In genomic region chr3:30751610-30752299, GRCh38 we compare ENCODE assay signal across 9 cellular contexts.
DNase-seq lines count a peak whose midpoint lies in the region; ATAC-seq, FAIRE-seq and TF ChIP-seq lines count a peak whose summit lies in the region.
"Had no signal": no experiment of that assay in that cellular context is flagged by ENCODE, and none has a peak within 500 bp of the region (broad histone marks: within the 10 kb centered on the region; RNA-seq: fewer than 3 reads in every experiment).

No MANE protein-coding gene starts in this region.

- no peaks in the 10 kb centered on the region for H3K9me3 Mint-ChIP-seq in activated naive CD8-positive, alpha-beta T cell (ENCODE audit: low read depth)
- H3K9me3 Mint-ChIP-seq: T-helper 1 cell treated with Interleukin-12 subunit alpha and Interleukin-12 subunit beta and Interleukin-4 antibody, amounts not matched to agents 30 μg/mL and 1 μg/mL, for 36 hours had no signal

- H3K4me1 ChIP-seq in HCT116 (ENCODE audit: control insufficient read depth in 1 of 2, insufficient read depth in 2 of 2, low read length in 2 of 2): peaks cover 9 to 24% of the 10 kb centered on the region in 2 experiments; a peak in 3 of 4 replicates
- H3K4me1 ChIP-seq in keratinocyte (ENCODE audit: control insufficient read depth, extremely low read depth, insufficient read depth, low read length): peaks cover 14% of the 10 kb centered on the region

- H3K9me1 ChIP-seq in keratinocyte (ENCODE audit: control insufficient read depth, extremely low read depth, insufficient read depth, low read length): no peaks in the 10 kb centered on the region

- peak overlapping the region; percentile 86 for H2AFZ ChIP-seq in HCT116 (ENCODE audit: low read depth, low read length, poor library complexity, severe bottlenecking)
- no peak overlapping the region for H2AFZ ChIP-seq in keratinocyte (ENCODE audit: control insufficient read depth, low read length)

- peak overlapping the region; percentile 15 for H3K4me3 Mint-ChIP-seq in activated naive CD8-positive, alpha-beta T cell
- H3K4me3 Mint-ChIP-seq: T-helper 1 cell treated with Interleukin-12 subunit alpha and Interleukin-12 subunit beta and Interleukin-4 antibody, amounts not matched to agents 30 μg/mL and 1 μg/mL, for 36 hours had no signal

- H3K4me3 ChIP-seq in GM06990 (replicated peaks; ENCODE audit: low read depth, low read length) (no peak overlapping the region), HCT116 (replicated peaks in 1 of 2; ENCODE audit: low read depth in 1 of 2, low read length in 2 of 2) (no peak overlapping the region), keratinocyte (ENCODE audit: control insufficient read depth in 2 of 3, extremely low read depth in 1 of 3, insufficient read depth in 2 of 3, low read depth in 1 of 3, low read length in 3 of 3) (no peak overlapping the region)

- RAD21 ChIA-PET in HCT116 (lab: Charles Lee; ENCODE audit: low non-redundant PET in 1 of 2, low total read pairs in 2 of 2, uncharacterized antibody in 2 of 2, unreplicated experiment in 2 of 2): interaction anchor here (1.0 to 1.7 kb wide), 3 partner anchors 709 to 738 kb away, joined by 3 to 5 read pairs (median 3); no protein-coding TSS in a partner anchor

- dilution Hi-C loops in keratinocyte (cut with MboI; ENCODE audit: extremely low pct_ligation_motif_present, low sequenced_read_pairs): loop anchor here (25.0 kb wide), 1 partner anchor 386 kb away; no protein-coding TSS in a partner anchor

- in situ Hi-C loops in SK-MEL-5 (cut with HindIII; ENCODE audit: low pct_unique_long_range_greater_than_20kb, low sequenced_read_pairs): no loop called here

- no TSS peak for BruUV-seq in HCT116 (replicated peaks; lab: Mats Ljungman, UMichigan)

- POLR2A ChIA-PET in HCT116 (lab: Charles Lee): interaction anchor here (1.4 kb wide), 1 partner anchor 709 kb away, joined by 3 read pairs; no protein-coding TSS in a partner anchor

- no peaks in the 10 kb centered on the region for H3K27me3 Mint-ChIP-seq in activated naive CD8-positive, alpha-beta T cell

- H3K27me3 ChIP-seq in GM06990 (replicated peaks; ENCODE audit: control insufficient read depth, insufficient read depth, low read length): no peaks in the 10 kb centered on the region; the same call in 1 of the 2 replicates
- no peaks in the 10 kb centered on the region for H3K27me3 ChIP-seq in HCT116 (ENCODE audit: insufficient read depth, low read length)
- no peaks in the 10 kb centered on the region for H3K27me3 ChIP-seq in keratinocyte (ENCODE audit: control insufficient read depth, extremely low read depth, insufficient read depth, low read length)

- peak; percentile 71 for ATAC-seq in HCT116

- no peaks in the 10 kb centered on the region for H3K36me3 Mint-ChIP-seq in activated naive CD8-positive, alpha-beta T cell

- peaks cover 37% of the 10 kb centered on the region for H3K4me1 Mint-ChIP-seq in activated naive CD8-positive, alpha-beta T cell (ENCODE audit: low read depth)

- TF ChIP-seq POLR2A in HCT116 (IDR thresholded peaks at IDR 0.05; ENCODE audit: borderline replicate concordance, extremely low read depth, insufficient read depth, insufficient read length): no peak

- H3K9me2 ChIP-seq in HCT116 (ENCODE audit: insufficient read depth): no peaks in the 10 kb centered on the region

- no peaks in the 10 kb centered on the region for H4K20me1 ChIP-seq in HCT116 (ENCODE audit: insufficient read depth)
- no peaks in the 10 kb centered on the region for H4K20me1 ChIP-seq in keratinocyte (ENCODE audit: control insufficient read depth, extremely low read depth, insufficient read depth, low read length)

- H3K79me2 ChIP-seq in HCT116 (ENCODE audit: insufficient read depth, low read length) (no peaks in the 10 kb centered on the region), keratinocyte (ENCODE audit: control insufficient read depth, insufficient read depth, low read length) (no peaks in the 10 kb centered on the region)

- H3K36me3 ChIP-seq in GM06990 (ENCODE audit: control insufficient read depth, insufficient read depth, low read length) (no peaks in the 10 kb centered on the region), HCT116 (ENCODE audit: control insufficient read depth in 1 of 2, insufficient read depth in 2 of 2, low read length in 2 of 2) (no peaks in the 10 kb centered on the region), keratinocyte (ENCODE audit: control insufficient read depth in 2 of 2, extremely low read depth in 1 of 2, insufficient read depth in 2 of 2, low read length in 2 of 2) (no peaks in the 10 kb centered on the region)

- H3K9ac ChIP-seq in HCT116 (ENCODE audit: low read length) (no peak overlapping the region), keratinocyte (ENCODE audit: control insufficient read depth, extremely low read depth, insufficient read depth, low read length) (no peak overlapping the region)

- TF ChIP-seq RAD21 in HCT116 (IDR thresholded peaks at IDR 0.05; ENCODE audit: low read depth): peak; percentile 78

- intact Hi-C loops in HCT116 (cut with micrococcal nuclease): loop anchor here (1.0 kb wide), 1 partner anchor 738 kb away; no protein-coding TSS in a partner anchor

- peak; percentile 24 for TF ChIP-seq CTCF in GM06990 (IDR thresholded peaks at IDR 0.05; ENCODE audit: insufficient read depth, low read length, poor library complexity, severe bottlenecking)
- TF ChIP-seq CTCF in HCT116 (IDR thresholded peaks at IDR 0.05 in 2 of 3, conservative IDR thresholded peaks at IDR 0.05 in 1 of 3; ENCODE audit: borderline replicate concordance in 1 of 3, insufficient read depth in 1 of 3, low read depth in 2 of 3, low read length in 2 of 3): peak; percentile 51 to 68 (median 56); a peak in 5 of 6 replicates
- peak in 2 of 3 experiments; percentile 20 to 55 for TF ChIP-seq CTCF in keratinocyte (optimal IDR thresholded peaks at IDR 0.05 in 1 of 3, IDR thresholded peaks at IDR 0.05 in 1 of 3, conservative IDR thresholded peaks at IDR 0.05 in 1 of 3; ENCODE audit: extremely low read depth in 1 of 3, insufficient read depth in 2 of 3, low read length in 3 of 3)

- H3K27ac ChIP-seq in HCT116 (ENCODE audit: low read depth, low read length) (no peak overlapping the region), keratinocyte (ENCODE audit: control insufficient read depth, insufficient read depth, low read length) (no peak overlapping the region)

- H3K9me3 ChIP-seq in HCT116 (ENCODE audit: control insufficient read depth in 1 of 2, insufficient read depth in 1 of 2, low read depth in 1 of 2, low read length in 2 of 2) (no peaks in the 10 kb centered on the region), keratinocyte (ENCODE audit: control insufficient read depth, low read depth, low read length) (no peaks in the 10 kb centered on the region)

- no peak for DNase-seq in GM06990 (ENCODE audit: extremely low read depth, insufficient read length)
- peak; percentile 15 for DNase-seq in HCT116 (ENCODE audit: low read depth, low spot score)
- peak; percentile 17 for DNase-seq in SK-MEL-5 (ENCODE audit: low read depth, low spot score)
- no peak for DNase-seq in keratinocyte (ENCODE audit: low read depth, low spot score)
- peak; percentile 9 to 34 for DNase-seq in stimulated activated CD8-positive, alpha-beta memory T cell treated with anti-CD3 and anti-CD28 coated beads, Interleukin-2, amount 100 ng/mL, for 1 hour (ENCODE audit: low read depth in 2 of 2)
- no peak for DNase-seq in NCI-H774 (lab: John Stamatoyannopoulos, UW)
- no peak for DNase-seq in NCI-H146 (lab: John Stamatoyannopoulos, UW)

- H3K4me2 ChIP-seq in HCT116 (ENCODE audit: low read length) (peak overlapping the region; percentile 18; the same call in 1 of the 2 replicates), keratinocyte (ENCODE audit: control insufficient read depth, extremely low read depth, insufficient read depth, low read depth, low read length) (no peak overlapping the region)

- FAIRE-seq in keratinocyte (lab: Jason Lieb, UNC): no peak

- CTCF ChIA-PET in HCT116 (lab: Charles Lee): interaction anchor here (1.0 to 2.0 kb wide), 4 partner anchors 9 to 739 kb away, joined by 4 to 12 read pairs (median 7); no protein-coding TSS in a partner anchor

- H3K27ac Mint-ChIP-seq in activated naive CD8-positive, alpha-beta T cell: peak overlapping the region; percentile 71
- H3K27ac Mint-ChIP-seq: T-helper 1 cell treated with Interleukin-12 subunit alpha and Interleukin-12 subunit beta and Interleukin-4 antibody, amounts not matched to agents 30 μg/mL and 1 μg/mL, for 36 hours had no signal

TF ChIP-seq in HCT116, 20 proteins besides CTCF, POLR2A, EP300 and RAD21:
- no peak for TF ChIP-seq POLR2AphosphoS5 (IDR thresholded peaks at IDR 0.05; ENCODE audit: low read depth, low read length)
- TF ChIP-seq SP1 (IDR thresholded peaks at IDR 0.05; ENCODE audit: low read depth): no peak
- TF ChIP-seq EZH2phosphoT487 (IDR thresholded peaks at IDR 0.05; ENCODE audit: borderline replicate concordance): no peak
- no peak for TF ChIP-seq JUND (IDR thresholded peaks at IDR 0.05)
- TF ChIP-seq MAX (IDR thresholded peaks at IDR 0.05): no peak
- TF ChIP-seq EZH2 (IDR thresholded peaks at IDR 0.05): no peak
- no peak for TF ChIP-seq EGR1 (IDR thresholded peaks at IDR 0.05; ENCODE audit: low read depth)

Comparison
In these comparisons a context has a peak if more than half of its experiments do, and no peak if none do; other contexts are left out.
1. DNase-seq: peak in HCT116 (single experiment), SK-MEL-5 (single experiment) and stimulated activated CD8-positive, alpha-beta memory T cell treated with anti-CD3 and anti-CD28 coated beads, Interleukin-2, amount 100 ng/mL, for 1 hour (2 of 2); none in GM06990 (single experiment), keratinocyte (single experiment), NCI-H774 (single experiment) and NCI-H146 (single experiment).
2. Peak in every context shown above with its lines, with median percentiles within 50 percentile points of each other: CTCF ChIP-seq.